In the genomic region with DNA sequence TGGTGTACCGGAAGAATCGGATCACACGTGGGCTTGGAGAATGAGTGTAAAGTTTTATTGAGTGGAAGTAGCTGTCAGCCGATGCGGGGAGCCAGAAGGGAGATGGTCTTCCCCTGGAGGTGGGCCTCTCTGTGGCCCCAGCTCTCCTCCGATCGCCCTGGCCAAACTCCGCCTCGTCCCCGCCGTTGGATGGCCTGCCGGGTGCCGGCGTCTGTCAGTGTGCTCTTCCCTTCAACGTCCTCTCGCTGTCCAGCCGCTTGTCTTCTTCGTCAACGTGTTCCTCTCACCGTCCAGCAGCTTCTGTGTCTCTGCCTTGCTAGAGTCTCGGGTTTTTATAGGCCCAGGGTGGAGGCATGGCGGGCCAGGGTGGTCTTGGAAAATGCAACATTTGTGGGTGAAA, we compare ENCODE assay signal across 4 cellular contexts. TPM values are rescaled to one million over a fixed set of nuclear protein-coding genes. Genes with fewer than 3 reads are reported as not detected.
"Had no signal": no experiment of that assay in that cellular context is flagged by ENCODE, and none has a peak within 500 bp of the region (broad histone marks: within the 10 kb centered on the region; RNA-seq: fewer than 3 reads in every experiment).

No MANE protein-coding gene starts in this region.

- ATAC-seq: GM12878 had no signal

- DNase-seq: GDM1, GF-D8 had no signal

- H3K4me3 ChIP-seq: GM12878 had no signal

RNA-seq across cellular contexts. Expression of a gene that starts 27.6 kb away (rescaled TPM):
- total RNA-seq: G401, GM12878 had no signal
- polyA plus RNA-seq: GM12878 had no signal
